Comparison of ENCODE assay signal across 14 cellular contexts in genomic region chr13:27353653-27354052, GRCh38.
DNase-seq lines count a peak whose midpoint lies in the region; ATAC-seq, FAIRE-seq and TF ChIP-seq lines count a peak whose summit lies in the region.
"Had no signal": no experiment of that assay in that cellular context is flagged by ENCODE, and none has a peak within 500 bp of the region (broad histone marks: within the 10 kb centered on the region; RNA-seq: fewer than 3 reads in every experiment).

No MANE protein-coding gene starts in this region.

- peak overlapping the region; percentile 79 for H3K27ac Mint-ChIP-seq in activated B cell treated with CpG ODN at 0.5 μM for 24 hours
- H3K27ac Mint-ChIP-seq: activated naive CD8-positive, alpha-beta T cell treated with anti-CD3 and anti-CD28 coated beads, Interleukin-2, amount 50 U/mL, for 24 hours had no signal

- H3K4me3 Mint-ChIP-seq in activated B cell treated with CpG ODN at 0.5 μM for 24 hours, result peak overlapping the region; percentile 61
- H3K4me3 Mint-ChIP-seq: activated naive CD8-positive, alpha-beta T cell treated with anti-CD3 and anti-CD28 coated beads, Interleukin-2, amount 50 U/mL, for 24 hours had no signal

- no peak overlapping the region for H3K27ac ChIP-seq in HepG2 (ENCODE audit: extremely low read length, insufficient read depth, low read length)
- no peak overlapping the region for H3K27ac ChIP-seq in right lobe of liver
- peak overlapping the region; percentile 1 for H3K27ac ChIP-seq in layer of hippocampus (ENCODE audit: low read depth, low read length)
- peak overlapping the region; percentile 58 to 73 (median 64) for H3K27ac ChIP-seq in transverse colon
- H3K27ac ChIP-seq: psoas muscle had no signal

- H2AFZ ChIP-seq in HepG2 (ENCODE audit: low read length), result no peak overlapping the region

- H3K79me2 ChIP-seq in HepG2 (ENCODE audit: insufficient read depth, low read length), result no peaks in the 10 kb centered on the region

- no peaks in the 10 kb centered on the region for H3K36me3 ChIP-seq in HepG2 (replicated peaks in 1 of 2; ENCODE audit: control insufficient read depth in 1 of 2, insufficient read depth in 2 of 2, low read length in 2 of 2)
- no peaks in the 10 kb centered on the region for H3K36me3 ChIP-seq in right lobe of liver
- H3K36me3 ChIP-seq in transverse colon, result no peaks in the 10 kb centered on the region

- BruUV-seq in HepG2 (replicated peaks; lab: Mats Ljungman, UMichigan), result no TSS peak

- TF ChIP-seq POLR2A in HepG2 (IDR thresholded peaks at IDR 0.05; ENCODE audit: insufficient read depth in 1 of 2, low read depth in 2 of 2, low read length in 2 of 2) (no peak), right lobe of liver (IDR thresholded peaks at IDR 0.05) (no peak), transverse colon (IDR thresholded peaks at IDR 0.05) (no peak)

- H3K4me3 ChIP-seq in HepG2 (replicated peaks in 1 of 3; ENCODE audit: insufficient read depth in 1 of 3, low read depth in 2 of 3, low read length in 3 of 3) (peak overlapping the region in 2 of 3 experiments; percentile 22 to 61; a peak in 4 of 6 replicates), right lobe of liver (no peak overlapping the region), transverse colon (peak overlapping the region in 1 of 4 donors; percentile 21)
- H3K4me3 ChIP-seq: psoas muscle had no signal

- peak overlapping the region; percentile 79 for H3K4me2 ChIP-seq in HepG2 (ENCODE audit: low read depth, low read length)

- H4K20me1 ChIP-seq in HepG2 (ENCODE audit: insufficient read depth, low read length), result no peaks in the 10 kb centered on the region

- no peaks in the 10 kb centered on the region for H3K9me3 ChIP-seq in HepG2 (ENCODE audit: low read length)
- H3K9me3 ChIP-seq in right lobe of liver, result no peaks in the 10 kb centered on the region
- no peaks in the 10 kb centered on the region for H3K9me3 ChIP-seq in transverse colon
- H3K9me3 ChIP-seq: psoas muscle had no signal

- H3K4me1 Mint-ChIP-seq in activated B cell treated with CpG ODN at 0.5 μM for 24 hours, result peaks cover 14% of the 10 kb centered on the region

- no peak for FAIRE-seq in HepG2 (lab: Jason Lieb, UNC)

- WGBS in HepG2 (ENCODE audit: low lambda C conversion rate), result 34% methylated on average over 3 of the region's 3 CpGs
- WGBS in right lobe of liver (ENCODE audit: insufficient coverage, low coverage, low lambda C conversion rate, missing lambda C conversion rate), result 67% methylated on average over 3 of the region's 3 CpGs
- 33 to 75% methylated on average over 1 to 3 of the region's 3 CpGs for WGBS in transverse colon (ENCODE audit: low coverage in 1 of 2), 2 donors

- no peaks in the 10 kb centered on the region for H3K27me3 Mint-ChIP-seq in activated B cell treated with CpG ODN at 0.5 μM for 24 hours

- no peak for TF ChIP-seq EP300 in HepG2 (IDR thresholded peaks at IDR 0.05; ENCODE audit: low read depth in 2 of 2, low read length in 2 of 2)
- TF ChIP-seq EP300 in HepG2 (CRISPR knock-in tag; IDR thresholded peaks at IDR 0.05; ENCODE audit: borderline replicate concordance), result no peak
- no peak for TF ChIP-seq EP300 in transverse colon (IDR thresholded peaks at IDR 0.05; ENCODE audit: low read depth)

- H3K36me3 Mint-ChIP-seq in activated B cell treated with CpG ODN at 0.5 μM for 24 hours (ENCODE audit: low read depth), result no peaks in the 10 kb centered on the region

- no peak for DNase-seq in HepG2 (ENCODE audit: low spot score)
- DNase-seq in right lobe of liver, result no peak
- no peak for DNase-seq in activated B cell treated with CpG ODN at 0.5 μM for 24 hours
- no peak for DNase-seq in transverse colon
- DNase-seq: activated naive CD8-positive, alpha-beta T cell treated with anti-CD3 and anti-CD28 coated beads, Interleukin-2, amount 50 U/mL, for 24 hours; DND-41; mammary epithelial cell; NCI-H1048; psoas muscle; T-helper 9 cell had no signal

- TF ChIP-seq RAD21 in HepG2 (CRISPR knock-in tag; IDR thresholded peaks at IDR 0.05), result no peak

- in situ Hi-C loops in HepG2 (cut with HindIII; ENCODE audit: extremely low pct_ligation_motif_present, low pct_unique_long_range_greater_than_20kb), result no loop called here
- in situ Hi-C loops in transverse colon (cut with MboI; ENCODE audit: low pct_ligation_motif_present in 1 of 4, low pct_unique_long_range_greater_than_20kb in 1 of 4, low sequenced_read_pairs in 3 of 4), result loop anchor here in 3 of 4 donors (10.0 kb wide), 2 partner anchors 369 to 409 kb away; no protein-coding TSS in a partner anchor

- peaks cover 0 to 20% of the 10 kb centered on the region in 2 experiments; a peak in 3 of 5 replicates for H3K27me3 ChIP-seq in HepG2 (ENCODE audit: control insufficient read depth in 1 of 2, insufficient read depth in 2 of 2, low read length in 2 of 2)
- H3K27me3 ChIP-seq in right lobe of liver, result no peaks in the 10 kb centered on the region
- H3K27me3 ChIP-seq in layer of hippocampus (ENCODE audit: control insufficient read depth, insufficient read depth, low read length), result no peaks in the 10 kb centered on the region
- H3K27me3 ChIP-seq in transverse colon, result no peaks in the 10 kb centered on the region

- H3K4me1 ChIP-seq in HepG2 (ENCODE audit: insufficient read depth, low read length), result peaks cover 29% of the 10 kb centered on the region
- no peaks in the 10 kb centered on the region for H3K4me1 ChIP-seq in right lobe of liver
- H3K4me1 ChIP-seq in transverse colon, result peaks cover 0 to 15% (median 4%) of the 10 kb centered on the region in 4 donors
- H3K4me1 ChIP-seq: psoas muscle had no signal

- ATAC-seq in HepG2, result no peak
- ATAC-seq in right lobe of liver, result no peak
- no peak for ATAC-seq in activated B cell treated with CpG ODN at 0.5 μM for 24 hours (ENCODE audit: low read depth)
- no peak for ATAC-seq in HG03135 (IDR thresholded peaks at IDR 0.05; ENCODE audit: unreplicated experiment)
- ATAC-seq in HG03175 (IDR thresholded peaks at IDR 0.05; ENCODE audit: unreplicated experiment), result no peak
- no peak for ATAC-seq in GM18867 (IDR thresholded peaks at IDR 0.05; ENCODE audit: unreplicated experiment)
- ATAC-seq: psoas muscle had no signal

- TF ChIP-seq CTCF in HepG2 (CRISPR knock-in tag; IDR thresholded peaks at IDR 0.05), result no peak
- no peak for TF ChIP-seq CTCF in right lobe of liver (IDR thresholded peaks at IDR 0.05)
- TF ChIP-seq CTCF in activated B cell treated with CpG ODN at 0.5 μM for 24 hours (IDR thresholded peaks at IDR 0.05), result no peak
- TF ChIP-seq CTCF in transverse colon (IDR thresholded peaks at IDR 0.05), result no peak

- intact Hi-C loops in HepG2 (cut with micrococcal nuclease; ENCODE audit: unreplicated experiment) (no loop called here), right lobe of liver (cut with DNase I) (loop anchor here in 1 of 2 donors (10.0 kb wide), 2 partner anchors 69 to 359 kb away; no protein-coding TSS in a partner anchor), activated B cell treated with CpG ODN at 0.5 μM for 24 hours (cut with micrococcal nuclease) (loop anchor here (1.0 kb wide), 2 partner anchors 82 to 182 kb away; partner anchors contain the start of gene USP12), transverse colon (cut with DNase I; ENCODE audit: low total_unique reads) (no loop called here)

- POLR2A ChIA-PET in HepG2 (lab: Yijun Ruan, JAX), result interaction anchor here (0.9 kb wide), 1 partner anchor 83 kb away, joined by 4 read pairs; the partner anchor contains the start of gene RASL11A
- POLR2A ChIA-PET in activated B cell treated with CpG ODN at 0.5 μM for 24 hours (lab: Charles Lee), result no interaction called here

- CTCF ChIA-PET in HepG2 (lab: Yijun Ruan, JAX; ENCODE audit: low intra/inter-chr PET ratio, low total read pairs) (no interaction called here), activated B cell treated with CpG ODN at 0.5 μM for 24 hours (lab: Charles Lee) (interaction anchor here (0.9 to 1.7 kb wide), 3 partner anchors 9 to 369 kb away, joined by 3 to 10 read pairs (median 7); no protein-coding TSS in a partner anchor)

- H3K9me3 Mint-ChIP-seq in activated B cell treated with CpG ODN at 0.5 μM for 24 hours, result no peaks in the 10 kb centered on the region
- H3K9me3 Mint-ChIP-seq: activated naive CD8-positive, alpha-beta T cell treated with anti-CD3 and anti-CD28 coated beads, Interleukin-2, amount 50 U/mL, for 24 hours had no signal

- H3K9ac ChIP-seq in HepG2 (ENCODE audit: insufficient read depth, low read depth, low read length), result peak overlapping the region; percentile 36; the same call in 1 of the 2 replicates

TF ChIP-seq in HepG2, 621 proteins besides CTCF, POLR2A, EP300 and RAD21 (continues in another document):
- TF ChIP-seq MBD4 (IDR thresholded peaks at IDR 0.05; ENCODE audit: borderline replicate concordance, low read length), result no peak
- TF ChIP-seq ELF1 (CRISPR knock-in tag; IDR thresholded peaks at IDR 0.05), result no peak
- no peak for TF ChIP-seq HCFC1 (IDR thresholded peaks at IDR 0.05; ENCODE audit: low read depth, low read length)
- no peak for TF ChIP-seq HOXA9 (CRISPR knock-in tag; IDR thresholded peaks at IDR 0.05; ENCODE audit: borderline replicate concordance)
- no peak for TF ChIP-seq MYC (CRISPR knock-in tag; IDR thresholded peaks at IDR 0.05; ENCODE audit: borderline replicate concordance)
- TF ChIP-seq SIN3B (IDR thresholded peaks at IDR 0.05; ENCODE audit: low read length), result no peak
- TF ChIP-seq ISX (CRISPR knock-in tag; conservative IDR thresholded peaks at IDR 0.05), result no peak
- TF ChIP-seq ZNF354B (CRISPR knock-in tag; IDR thresholded peaks at IDR 0.05), result no peak
- no peak for TF ChIP-seq ZNF564 (CRISPR knock-in tag; IDR thresholded peaks at IDR 0.05)
- no peak for TF ChIP-seq POGK (CRISPR knock-in tag; conservative IDR thresholded peaks at IDR 0.05)

Comparison
In these comparisons a context has a peak if more than half of its experiments do, and no peak if none do; other contexts are left out.
1. H3K4me3 ChIP-seq: peak in HepG2 (2 of 3); none in right lobe of liver (0 of 3).
2. H3K27ac ChIP-seq: peak in layer of hippocampus (single experiment) and transverse colon (4 of 4); none in HepG2 (single experiment) and right lobe of liver (0 of 3).